ENCODE assay signal across 8 cellular contexts in genomic region chr17:75394332-75394918, GRCh38.
DNase-seq lines count a peak whose midpoint lies in the region; TF ChIP-seq lines count a peak whose summit lies in the region.

No MANE protein-coding gene starts in this region.

- no peaks in the 10 kb centered on the region for H3K9me3 ChIP-seq in muscle layer of duodenum (ENCODE audit: control insufficient read depth in 1 of 2, low read length in 2 of 2)

- peaks cover 20 to 59% of the 10 kb centered on the region in 2 donors for H3K4me1 ChIP-seq in muscle layer of duodenum (ENCODE audit: control insufficient read depth in 1 of 2, insufficient read depth in 2 of 2, low read length in 2 of 2)

- TF ChIP-seq CTCF in LNCaP clone FGC (IDR thresholded peaks at IDR 0.05; ENCODE audit: control insufficient read depth, extremely low read depth, insufficient read depth) (no peak), cardiac fibroblast (IDR thresholded peaks at IDR 0.05; ENCODE audit: low read depth, low read length) (no peak)

- H3K27ac ChIP-seq in muscle layer of duodenum (ENCODE audit: low read length) = peak overlapping the region; percentile 78

- DNase-seq in DMS 273 (lab: John Stamatoyannopoulos, UW; ENCODE audit: unreplicated experiment) (peak; percentile 50), DMS 273 treated with DMSO at 0.1 percent for 48 hours (lab: John Stamatoyannopoulos, UW) (no peak), LNCaP clone FGC (ENCODE audit: low read depth) (no peak), cardiac fibroblast (ENCODE audit: low read depth in 2 of 2) (no peak), COLO668 (lab: John Stamatoyannopoulos, UW; ENCODE audit: unreplicated experiment) (no peak), iPS-NIHi11 (ENCODE audit: low spot score) (no peak), NOMO-1 (lab: John Stamatoyannopoulos, UW; ENCODE audit: unreplicated experiment in 2 of 2) (no peak)

- no peaks in the 10 kb centered on the region for H3K27me3 ChIP-seq in muscle layer of duodenum (ENCODE audit: low read depth, low read length)

- H3K36me3 ChIP-seq in muscle layer of duodenum (ENCODE audit: control insufficient read depth in 1 of 2, insufficient read depth in 2 of 2, low read length in 2 of 2) = peaks cover 0 to 5% of the 10 kb centered on the region in 2 donors

- H3K4me3 ChIP-seq in LNCaP clone FGC (ENCODE audit: low read depth, low read length) = peak overlapping the region; percentile 82
- peak overlapping the region; percentile 69 to 70 for H3K4me3 ChIP-seq in cardiac fibroblast (replicated peaks in 1 of 2; ENCODE audit: low read depth in 2 of 2, low read length in 2 of 2)
- peak overlapping the region; percentile 83 to 90 for H3K4me3 ChIP-seq in muscle layer of duodenum (ENCODE audit: low read depth in 1 of 2, low read length in 2 of 2)
